In genomic region chr4:14812101-14812500, GRCh38 we compare ENCODE assay signal across 5 cellular contexts.
"Had no signal": no experiment of that assay in that cellular context is flagged by ENCODE, and none has a peak within 500 bp of the region (broad histone marks: within the 10 kb centered on the region; RNA-seq: fewer than 3 reads in every experiment).

No MANE protein-coding gene starts in this region.

- H3K9me3 ChIP-seq: HAP-1 had no signal

- H3K4me3 ChIP-seq: HAP-1 had no signal

- H3K4me1 ChIP-seq: HAP-1 had no signal

- H3K36me3 ChIP-seq: HAP-1 had no signal

- H3K27ac ChIP-seq: HL-60 had no signal

- DNase-seq: GOT3, H7, KBM-7 had no signal
